In genomic region chr20:2946988-2947961, GRCh38 we compare ENCODE assay signal across 10 cellular contexts.
DNase-seq lines count a peak whose midpoint lies in the region; ATAC-seq and TF ChIP-seq lines count a peak whose summit lies in the region.
"Had no signal": no experiment of that assay in that cellular context is flagged by ENCODE, and none has a peak within 500 bp of the region (broad histone marks: within the 10 kb centered on the region; RNA-seq: fewer than 3 reads in every experiment).

No MANE protein-coding gene starts in this region.

- in situ Hi-C loops in GM13977 (cut with MboI; ENCODE audit: low pct_unique_long_range_greater_than_20kb, low sequenced_read_pairs, unreplicated experiment) = no loop called here

- TF ChIP-seq CTCF in GM13977 (IDR thresholded peaks at IDR 0.05; ENCODE audit: extremely low read depth, insufficient read depth, missing control alignments) = no peak

- no peak for ATAC-seq in HG02642 (IDR thresholded peaks at IDR 0.05; ENCODE audit: poor library complexity, unreplicated experiment)
- no peak for ATAC-seq in GM18511 (IDR thresholded peaks at IDR 0.05; ENCODE audit: unreplicated experiment)

- DNase-seq in NCI-H2081 (lab: John Stamatoyannopoulos, UW) (peak; percentile 4 to 45), NCI-H2081 treated with DMSO at 0.1 percent for 48 hours (lab: John Stamatoyannopoulos, UW) (no peak), amygdala (lab: John Stamatoyannopoulos, UW) (peak in 46 of 56 donors; percentile 4 to 92 (median 50)), iris pigment epithelial cell (ENCODE audit: low read depth) (peak; percentile 81), stromal cell of bone marrow (ENCODE audit: low read depth) (peak; percentile 34), GM13977 (ENCODE audit: low spot score) (no peak)
- DNase-seq: activated T-cell treated with anti-CD3 and anti-CD28 coated beads, Interleukin-2, amount 50 U/mL, for 72 hours; NCI-H524 had no signal

Comparison
In these comparisons a context has a peak if more than half of its experiments do, and no peak if none do; other contexts are left out.
1. DNase-seq: peak in NCI-H2081 (2 of 2), amygdala (46 of 56), iris pigment epithelial cell (single experiment) and stromal cell of bone marrow (single experiment); none in NCI-H2081 treated with DMSO at 0.1 percent for 48 hours (single experiment) and GM13977 (single experiment).